In genomic region chr20:23645575-23645974, GRCh38 we compare ENCODE assay signal across 20 cellular contexts. TPM values are rescaled to one million over a fixed set of nuclear protein-coding genes. Genes with fewer than 3 reads are reported as not detected.
"Had no signal": no experiment of that assay in that cellular context is flagged by ENCODE, and none has a peak within 500 bp of the region (broad histone marks: within the 10 kb centered on the region; RNA-seq: fewer than 3 reads in every experiment).

No MANE protein-coding gene starts in this region.

- H3K36me3 Mint-ChIP-seq: activated naive CD4-positive, alpha-beta T cell treated with anti-CD3 and anti-CD28 coated beads, Interleukin-2, amount 50 U/mL, for 72 hours; mesothelial cell of epicardium; WTC11 had no signal

- H3K9me3 ChIP-seq: body of pancreas, thyroid gland had no signal

- H3K36me3 ChIP-seq: thyroid gland had no signal

- H3K27ac Mint-ChIP-seq: activated CD4-positive, alpha-beta T cell treated with anti-CD3 and anti-CD28 coated beads, Interleukin-2, amount 10 ng/mL, durations not matched to agents 24 days and 14 days; activated naive CD4-positive, alpha-beta T cell treated with anti-CD3 and anti-CD28 coated beads, Interleukin-2, amount 50 U/mL, for 72 hours; activated T-cell treated with anti-CD3 and anti-CD28 coated beads, Interleukin-2, amount 50 U/mL, for 24 hours; effector memory CD8-positive, alpha-beta T cell; mesothelial cell of epicardium; WTC11 had no signal

- ATAC-seq: activated naive CD4-positive, alpha-beta T cell treated with anti-CD3 and anti-CD28 coated beads, Interleukin-2, amount 50 U/mL, for 72 hours; body of pancreas; effector memory CD8-positive, alpha-beta T cell; WTC11 had no signal

- DNase-seq: activated CD4-positive, alpha-beta T cell treated with anti-CD3 and anti-CD28 coated beads, Interleukin-2, amount 10 ng/mL, durations not matched to agents 24 days and 14 days; activated effector memory CD4-positive, alpha-beta T cell treated with anti-CD3 and anti-CD28 coated beads, Interleukin-2, amount 50 U/mL, for 16 hours; activated T-cell treated with anti-CD3 and anti-CD28 coated beads, Interleukin-2, amount 50 U/mL, for 24 hours; amniotic stem cell; body of pancreas; cortex of kidney; effector memory CD8-positive, alpha-beta T cell; erythroblast; hypothalamus; kidney glomerular epithelial cell; posterior cingulate gyrus; stimulated activated CD4-positive, alpha-beta T cell treated with anti-CD3 and anti-CD28 coated beads, Interleukin-15, amount 100 ng/mL, for 24 hours; stimulated activated CD4-positive, alpha-beta T cell treated with anti-CD3 and anti-CD28 coated beads, Interleukin-4, amount 100 ng/mL, for 24 hours; thyroid gland had no signal

- H3K27ac ChIP-seq: body of pancreas, thyroid gland had no signal

- H3K4me3 ChIP-seq: body of pancreas, thyroid gland had no signal

- H3K27me3 ChIP-seq: body of pancreas, thyroid gland had no signal

- H3K9me3 Mint-ChIP-seq: activated CD4-positive, alpha-beta T cell treated with anti-CD3 and anti-CD28 coated beads, Interleukin-2, amount 10 ng/mL, durations not matched to agents 24 days and 14 days; activated naive CD4-positive, alpha-beta T cell treated with anti-CD3 and anti-CD28 coated beads, Interleukin-2, amount 50 U/mL, for 72 hours; activated T-cell treated with anti-CD3 and anti-CD28 coated beads, Interleukin-2, amount 50 U/mL, for 24 hours; central memory CD8-positive, alpha-beta T cell; effector memory CD8-positive, alpha-beta T cell; WTC11 had no signal

- H3K4me1 Mint-ChIP-seq: activated CD4-positive, alpha-beta T cell treated with anti-CD3 and anti-CD28 coated beads, Interleukin-2, amount 10 ng/mL, durations not matched to agents 24 days and 14 days; central memory CD8-positive, alpha-beta T cell had no signal

- H3K27me3 Mint-ChIP-seq: activated CD4-positive, alpha-beta T cell treated with anti-CD3 and anti-CD28 coated beads, Interleukin-2, amount 10 ng/mL, durations not matched to agents 24 days and 14 days; activated T-cell treated with anti-CD3 and anti-CD28 coated beads, Interleukin-2, amount 50 U/mL, for 24 hours; central memory CD8-positive, alpha-beta T cell had no signal

- H3K4me3 Mint-ChIP-seq: activated CD4-positive, alpha-beta T cell treated with anti-CD3 and anti-CD28 coated beads, Interleukin-2, amount 10 ng/mL, durations not matched to agents 24 days and 14 days; activated T-cell treated with anti-CD3 and anti-CD28 coated beads, Interleukin-2, amount 50 U/mL, for 24 hours; central memory CD8-positive, alpha-beta T cell; effector memory CD8-positive, alpha-beta T cell; mesothelial cell of epicardium; WTC11 had no signal

RNA-seq across cellular contexts. Expression of gene CST9, which starts 39.9 kb away (rescaled TPM):
- total RNA-seq: activated CD4-positive, alpha-beta T cell treated with anti-CD3 and anti-CD28 coated beads, Interleukin-2, amount 10 ng/mL, durations not matched to agents 24 days and 14 days; activated naive CD4-positive, alpha-beta T cell treated with anti-CD3 and anti-CD28 coated beads, Interleukin-2, amount 50 U/mL, for 72 hours; lower leg skin; mesothelial cell of epicardium; skeletal muscle tissue; thyroid gland; WTC11 had no signal

RNA-seq across cellular contexts. Expression of gene CST4, which starts 43.3 kb away (rescaled TPM):
- total RNA-seq: activated CD4-positive, alpha-beta T cell treated with anti-CD3 and anti-CD28 coated beads, Interleukin-2, amount 10 ng/mL, durations not matched to agents 24 days and 14 days; activated naive CD4-positive, alpha-beta T cell treated with anti-CD3 and anti-CD28 coated beads, Interleukin-2, amount 50 U/mL, for 72 hours; body of pancreas; lower leg skin; mesothelial cell of epicardium; skeletal muscle tissue; WTC11 had no signal
